19 cellular contexts compared by ENCODE assay signal in the genomic region with DNA sequence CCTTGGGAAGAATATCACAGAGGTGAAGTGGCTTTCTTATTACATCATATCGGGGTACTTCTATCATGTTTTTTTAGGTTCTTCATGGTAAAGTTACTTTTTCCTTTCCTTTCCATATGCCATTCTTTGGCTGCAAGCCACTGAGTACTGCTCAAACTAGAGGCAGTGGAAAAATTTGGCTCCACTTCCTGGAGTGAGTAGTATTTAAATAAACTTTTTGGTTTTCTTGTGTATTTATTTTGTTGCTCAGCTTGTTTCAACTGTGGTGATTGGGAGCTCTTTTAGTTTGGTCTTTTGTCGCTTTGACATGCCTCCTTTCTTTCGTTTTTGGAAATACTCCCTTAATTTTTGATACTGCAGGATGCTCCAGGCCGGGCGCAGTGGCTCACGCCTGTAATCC.
"Had no signal": no experiment of that assay in that cellular context is flagged by ENCODE, and none has a peak within 500 bp of the region (broad histone marks: within the 10 kb centered on the region; RNA-seq: fewer than 3 reads in every experiment).

No MANE protein-coding gene starts in this region.

- H3K27ac ChIP-seq: coronary artery, foreskin keratinocyte, lower lobe of right lung, sigmoid colon, thoracic aorta, upper lobe of right lung had no signal

- ATAC-seq: foreskin keratinocyte; lower lobe of right lung; stimulated activated memory B cell treated with anti-CD40 and anti-IgM and Interleukin-4, amounts not matched to agents 10 μg/mL and 1 μg/mL and 100 μg/mL, for 72 hours; upper lobe of right lung had no signal

- H3K4me3 ChIP-seq: coronary artery, lower lobe of right lung, sigmoid colon, thoracic aorta, upper lobe of right lung had no signal

- H3K9me3 Mint-ChIP-seq: central memory CD8-positive, alpha-beta T cell had no signal

- H3K9me3 ChIP-seq: sigmoid colon, thoracic aorta, upper lobe of right lung had no signal

- H3K27me3 Mint-ChIP-seq: activated naive CD8-positive, alpha-beta T cell; central memory CD8-positive, alpha-beta T cell; stimulated activated memory B cell treated with anti-CD40 and anti-IgM and Interleukin-4, amounts not matched to agents 10 μg/mL and 1 μg/mL and 100 μg/mL, for 72 hours had no signal

- H3K27me3 ChIP-seq: foreskin keratinocyte, sigmoid colon, upper lobe of right lung had no signal

- H3K4me3 Mint-ChIP-seq: activated naive CD8-positive, alpha-beta T cell; activated T-helper 1 cell treated with anti-CD3 and anti-CD28 coated beads, Interleukin-12 subunit alpha, Interleukin-12 subunit beta, Interleukin-2, Interleukin-4 antibody, amounts not matched to agents 30 ng/mL and 10 ng/mL and 1 ng/mL, durations not matched to agents 14 hours and 24 hours and 36 hours; central memory CD8-positive, alpha-beta T cell; mesothelial cell of epicardium; nephron; stimulated activated memory B cell treated with anti-CD40 and anti-IgM and Interleukin-4, amounts not matched to agents 10 μg/mL and 1 μg/mL and 100 μg/mL, for 72 hours had no signal

- DNase-seq: activated CD4-positive, alpha-beta T cell treated with anti-CD3 and anti-CD28 coated beads, Interleukin-2, amount 50 U/mL, for 4 hours; activated T-cell treated with anti-CD3 and anti-CD28 coated beads for 4 hours; amniotic stem cell; foreskin keratinocyte; hippocampal formation; islet precursor cell; lower lobe of right lung; posterior cingulate gyrus; sigmoid colon; stimulated activated CD4-positive, alpha-beta T cell treated with anti-CD3 and anti-CD28 coated beads, Interleukin-4, amount 100 ng/mL, for 4 hours; upper lobe of right lung had no signal

- H3K4me1 ChIP-seq: lower lobe of right lung, sigmoid colon, upper lobe of right lung had no signal

- H3K4me1 Mint-ChIP-seq: central memory CD8-positive, alpha-beta T cell; mesothelial cell of epicardium; nephron had no signal

- H3K27ac Mint-ChIP-seq: activated naive CD8-positive, alpha-beta T cell; activated T-helper 1 cell treated with anti-CD3 and anti-CD28 coated beads, Interleukin-12 subunit alpha, Interleukin-12 subunit beta, Interleukin-2, Interleukin-4 antibody, amounts not matched to agents 30 ng/mL and 10 ng/mL and 1 ng/mL, durations not matched to agents 14 hours and 24 hours and 36 hours; mesothelial cell of epicardium; nephron; stimulated activated memory B cell treated with anti-CD40 and anti-IgM and Interleukin-4, amounts not matched to agents 10 μg/mL and 1 μg/mL and 100 μg/mL, for 72 hours had no signal
